Comparison of ENCODE assay signal across 1 cellular context in the genomic region with DNA sequence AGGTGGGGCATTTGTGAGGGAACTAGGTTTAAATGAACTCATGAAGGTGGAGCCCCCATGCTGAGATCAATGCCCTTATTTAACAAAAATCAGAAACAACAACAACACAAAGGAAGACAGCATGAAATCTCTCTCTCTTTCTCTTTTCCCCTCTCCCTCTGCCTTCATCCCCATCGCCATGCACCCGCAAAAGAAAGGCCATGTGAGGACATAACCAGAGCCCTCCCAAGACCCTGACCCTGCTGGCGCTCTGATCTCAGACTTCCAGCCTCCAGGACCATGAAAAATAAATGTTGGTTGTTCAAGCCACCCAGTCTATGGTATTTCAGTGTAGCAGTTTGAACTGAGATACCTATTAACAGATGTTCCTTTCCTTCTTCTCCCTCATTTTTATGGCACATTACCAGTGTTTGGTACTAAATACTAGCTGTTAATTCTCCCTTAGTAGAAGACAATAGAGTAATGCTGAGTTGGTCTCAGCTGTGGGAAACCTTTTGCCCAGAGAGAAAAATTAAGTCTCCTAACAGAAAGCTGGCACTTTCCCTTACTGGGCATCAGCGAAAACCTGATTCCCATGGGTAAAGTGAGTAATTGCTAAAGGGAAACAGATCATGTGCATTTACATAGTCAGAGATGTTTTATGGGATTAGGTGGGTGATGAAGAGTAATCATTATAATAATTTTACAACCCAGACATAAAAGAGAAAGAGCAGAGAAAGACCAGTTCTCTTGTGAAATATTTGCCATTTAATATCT.
TF ChIP-seq lines count a peak whose summit lies in the region.

No MANE protein-coding gene starts in this region.

TF ChIP-seq in GM12878, 131 proteins besides CTCF, POLR2A, EP300 and RAD21:
- TF ChIP-seq, protein P1, sequence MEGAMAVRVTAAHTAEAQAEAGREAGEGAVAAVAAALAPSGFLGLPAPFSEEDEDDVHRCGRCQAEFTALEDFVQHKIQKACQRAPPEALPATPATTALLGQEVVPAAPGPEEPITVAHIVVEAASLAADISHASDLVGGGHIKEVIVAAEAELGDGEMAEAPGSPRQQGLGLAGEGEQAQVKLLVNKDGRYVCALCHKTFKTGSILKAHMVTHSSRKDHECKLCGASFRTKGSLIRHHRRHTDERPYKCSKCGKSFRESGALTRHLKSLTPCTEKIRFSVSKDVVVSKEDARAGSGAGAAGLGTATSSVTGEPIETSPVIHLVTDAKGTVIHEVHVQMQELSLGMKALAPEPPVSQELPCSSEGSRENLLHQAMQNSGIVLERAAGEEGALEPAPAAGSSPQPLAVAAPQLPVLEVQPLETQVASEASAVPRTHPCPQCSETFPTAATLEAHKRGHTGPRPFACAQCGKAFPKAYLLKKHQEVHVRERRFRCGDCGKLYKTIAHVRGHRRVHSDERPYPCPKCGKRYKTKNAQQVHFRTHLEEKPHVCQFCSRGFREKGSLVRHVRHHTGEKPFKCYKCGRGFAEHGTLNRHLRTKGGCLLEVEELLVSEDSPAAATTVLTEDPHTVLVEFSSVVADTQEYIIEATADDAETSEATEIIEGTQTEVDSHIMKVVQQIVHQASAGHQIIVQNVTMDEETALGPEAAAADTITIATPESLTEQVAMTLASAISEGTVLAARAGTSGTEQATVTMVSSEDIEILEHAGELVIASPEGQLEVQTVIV (IDR thresholded peaks at IDR 0.05; ENCODE audit: borderline replicate concordance, partially characterized antibody), result no peak
- TF ChIP-seq MEF2B (IDR thresholded peaks at IDR 0.05; ENCODE audit: partially characterized antibody, poor library complexity, severe bottlenecking), result peak; percentile 24
- no peak for TF ChIP-seq SIX5 (IDR thresholded peaks at IDR 0.05; ENCODE audit: low read depth, low read length, severe bottlenecking)
- TF ChIP-seq CHD1 (IDR thresholded peaks at IDR 0.05; ENCODE audit: low read depth, low read length), result no peak
- no peak for TF ChIP-seq NBN (IDR thresholded peaks at IDR 0.05)
- no peak for TF ChIP-seq POLR2AphosphoS2 (IDR thresholded peaks at IDR 0.05; ENCODE audit: low read depth, low read length)
- no peak for TF ChIP-seq SRF (IDR thresholded peaks at IDR 0.05; ENCODE audit: low read depth in 2 of 2, low read length in 2 of 2)
- TF ChIP-seq WRNIP1 (IDR thresholded peaks at IDR 0.05; ENCODE audit: borderline replicate concordance, low read depth, low read length), result no peak
- TF ChIP-seq, protein P2, sequence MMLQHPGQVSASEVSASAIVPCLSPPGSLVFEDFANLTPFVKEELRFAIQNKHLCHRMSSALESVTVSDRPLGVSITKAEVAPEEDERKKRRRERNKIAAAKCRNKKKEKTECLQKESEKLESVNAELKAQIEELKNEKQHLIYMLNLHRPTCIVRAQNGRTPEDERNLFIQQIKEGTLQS (IDR thresholded peaks at IDR 0.05; ENCODE audit: borderline replicate concordance, extremely low read depth, low read depth, low read length), result no peak
- no peak for TF ChIP-seq MYB (IDR thresholded peaks at IDR 0.05; ENCODE audit: borderline replicate concordance, low read depth, low read length)
- TF ChIP-seq, protein P3, sequence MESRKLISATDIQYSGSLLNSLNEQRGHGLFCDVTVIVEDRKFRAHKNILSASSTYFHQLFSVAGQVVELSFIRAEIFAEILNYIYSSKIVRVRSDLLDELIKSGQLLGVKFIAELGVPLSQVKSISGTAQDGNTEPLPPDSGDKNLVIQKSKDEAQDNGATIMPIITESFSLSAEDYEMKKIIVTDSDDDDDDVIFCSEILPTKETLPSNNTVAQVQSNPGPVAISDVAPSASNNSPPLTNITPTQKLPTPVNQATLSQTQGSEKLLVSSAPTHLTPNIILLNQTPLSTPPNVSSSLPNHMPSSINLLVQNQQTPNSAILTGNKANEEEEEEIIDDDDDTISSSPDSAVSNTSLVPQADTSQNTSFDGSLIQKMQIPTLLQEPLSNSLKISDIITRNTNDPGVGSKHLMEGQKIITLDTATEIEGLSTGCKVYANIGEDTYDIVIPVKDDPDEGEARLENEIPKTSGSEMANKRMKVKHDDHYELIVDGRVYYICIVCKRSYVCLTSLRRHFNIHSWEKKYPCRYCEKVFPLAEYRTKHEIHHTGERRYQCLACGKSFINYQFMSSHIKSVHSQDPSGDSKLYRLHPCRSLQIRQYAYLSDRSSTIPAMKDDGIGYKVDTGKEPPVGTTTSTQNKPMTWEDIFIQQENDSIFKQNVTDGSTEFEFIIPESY (IDR thresholded peaks at IDR 0.05), result 0 out of 2 replicates have a peak, but pooled peaks have one; percentile 60
- no peak for TF ChIP-seq BRCA1 (IDR thresholded peaks at IDR 0.05; ENCODE audit: low read depth, low read length)
- TF ChIP-seq NFIC (IDR thresholded peaks at IDR 0.05; ENCODE audit: low read depth, low read length), result no peak
- 0 out of 4 replicates have a peak, but pooled peaks of 1 of the 2 experiments have one; percentile 18 for TF ChIP-seq IKZF2 (IDR thresholded peaks at IDR 0.05)
- TF ChIP-seq NFXL1 (IDR thresholded peaks at IDR 0.05; ENCODE audit: borderline replicate concordance), result no peak
- no peak for TF ChIP-seq POU2F2 (IDR thresholded peaks at IDR 0.05; ENCODE audit: borderline replicate concordance, low read depth, low read length)
TF ChIP-seq in GM12878: peak in this region for 3.
